1 cellular context compared by ENCODE assay signal in the genomic region with DNA sequence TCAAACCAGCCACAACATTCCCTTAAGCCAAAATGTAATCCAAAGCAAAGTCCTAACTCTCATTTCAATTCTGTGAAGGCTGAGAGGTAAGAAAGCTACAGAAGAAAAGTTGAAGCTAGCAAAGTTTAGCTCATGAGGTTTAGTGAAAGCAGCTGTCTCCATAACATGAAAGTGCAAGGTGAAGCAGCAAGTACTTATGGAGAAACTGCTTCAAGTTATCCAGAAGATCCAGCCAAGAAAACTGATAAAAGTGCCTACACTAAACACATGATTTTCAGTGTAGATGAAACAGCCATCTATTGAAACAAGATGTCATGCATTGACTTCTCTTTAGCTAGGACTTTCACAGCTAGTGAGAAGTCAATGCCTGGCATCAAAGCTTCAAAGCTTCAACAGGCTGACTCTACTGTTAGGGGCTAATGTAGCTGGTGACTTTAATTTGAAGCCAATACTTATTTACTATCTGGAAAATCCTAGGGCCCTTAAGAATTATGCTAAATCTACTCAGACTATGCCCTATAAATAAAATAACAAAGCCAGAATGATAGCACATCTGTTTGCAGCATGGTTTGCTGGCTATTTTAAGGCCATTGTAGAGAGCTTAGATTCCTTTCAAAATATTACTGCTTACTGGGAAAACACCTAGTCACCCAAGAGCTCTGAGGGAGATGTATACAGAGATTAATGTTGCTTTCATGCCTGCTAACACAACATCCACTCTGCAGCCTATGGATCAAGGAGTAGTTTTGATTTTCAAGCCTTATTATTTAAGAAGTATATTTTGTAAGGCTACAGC.
TF ChIP-seq lines count a peak whose summit lies in the region.

No MANE protein-coding gene starts in this region.

TF ChIP-seq in K562, 482 proteins besides CTCF, POLR2A, EP300 and RAD21 (continued from another document):
- TF ChIP-seq, protein P1, sequence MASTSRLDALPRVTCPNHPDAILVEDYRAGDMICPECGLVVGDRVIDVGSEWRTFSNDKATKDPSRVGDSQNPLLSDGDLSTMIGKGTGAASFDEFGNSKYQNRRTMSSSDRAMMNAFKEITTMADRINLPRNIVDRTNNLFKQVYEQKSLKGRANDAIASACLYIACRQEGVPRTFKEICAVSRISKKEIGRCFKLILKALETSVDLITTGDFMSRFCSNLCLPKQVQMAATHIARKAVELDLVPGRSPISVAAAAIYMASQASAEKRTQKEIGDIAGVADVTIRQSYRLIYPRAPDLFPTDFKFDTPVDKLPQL (IDR thresholded peaks at IDR 0.05; ENCODE audit: extremely low read depth, insufficient read length): no peak
- TF ChIP-seq, protein P2, sequence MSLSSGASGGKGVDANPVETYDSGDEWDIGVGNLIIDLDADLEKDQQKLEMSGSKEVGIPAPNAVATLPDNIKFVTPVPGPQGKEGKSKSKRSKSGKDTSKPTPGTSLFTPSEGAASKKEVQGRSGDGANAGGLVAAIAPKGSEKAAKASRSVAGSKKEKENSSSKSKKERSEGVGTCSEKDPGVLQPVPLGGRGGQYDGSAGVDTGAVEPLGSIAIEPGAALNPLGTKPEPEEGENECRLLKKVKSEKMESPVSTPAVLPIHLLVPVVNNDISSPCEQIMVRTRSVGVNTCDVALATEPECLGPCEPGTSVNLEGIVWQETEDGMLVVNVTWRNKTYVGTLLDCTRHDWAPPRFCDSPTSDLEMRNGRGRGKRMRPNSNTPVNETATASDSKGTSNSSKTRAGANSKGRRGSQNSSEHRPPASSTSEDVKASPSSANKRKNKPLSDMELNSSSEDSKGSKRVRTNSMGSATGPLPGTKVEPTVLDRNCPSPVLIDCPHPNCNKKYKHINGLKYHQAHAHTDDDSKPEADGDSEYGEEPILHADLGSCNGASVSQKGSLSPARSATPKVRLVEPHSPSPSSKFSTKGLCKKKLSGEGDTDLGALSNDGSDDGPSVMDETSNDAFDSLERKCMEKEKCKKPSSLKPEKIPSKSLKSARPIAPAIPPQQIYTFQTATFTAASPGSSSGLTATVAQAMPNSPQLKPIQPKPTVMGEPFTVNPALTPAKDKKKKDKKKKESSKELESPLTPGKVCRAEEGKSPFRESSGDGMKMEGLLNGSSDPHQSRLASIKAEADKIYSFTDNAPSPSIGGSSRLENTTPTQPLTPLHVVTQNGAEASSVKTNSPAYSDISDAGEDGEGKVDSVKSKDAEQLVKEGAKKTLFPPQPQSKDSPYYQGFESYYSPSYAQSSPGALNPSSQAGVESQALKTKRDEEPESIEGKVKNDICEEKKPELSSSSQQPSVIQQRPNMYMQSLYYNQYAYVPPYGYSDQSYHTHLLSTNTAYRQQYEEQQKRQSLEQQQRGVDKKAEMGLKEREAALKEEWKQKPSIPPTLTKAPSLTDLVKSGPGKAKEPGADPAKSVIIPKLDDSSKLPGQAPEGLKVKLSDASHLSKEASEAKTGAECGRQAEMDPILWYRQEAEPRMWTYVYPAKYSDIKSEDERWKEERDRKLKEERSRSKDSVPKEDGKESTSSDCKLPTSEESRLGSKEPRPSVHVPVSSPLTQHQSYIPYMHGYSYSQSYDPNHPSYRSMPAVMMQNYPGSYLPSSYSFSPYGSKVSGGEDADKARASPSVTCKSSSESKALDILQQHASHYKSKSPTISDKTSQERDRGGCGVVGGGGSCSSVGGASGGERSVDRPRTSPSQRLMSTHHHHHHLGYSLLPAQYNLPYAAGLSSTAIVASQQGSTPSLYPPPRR (CRISPR knock-in tag; IDR thresholded peaks at IDR 0.05; ENCODE audit: borderline replicate concordance): no peak
- TF ChIP-seq, protein P3, sequence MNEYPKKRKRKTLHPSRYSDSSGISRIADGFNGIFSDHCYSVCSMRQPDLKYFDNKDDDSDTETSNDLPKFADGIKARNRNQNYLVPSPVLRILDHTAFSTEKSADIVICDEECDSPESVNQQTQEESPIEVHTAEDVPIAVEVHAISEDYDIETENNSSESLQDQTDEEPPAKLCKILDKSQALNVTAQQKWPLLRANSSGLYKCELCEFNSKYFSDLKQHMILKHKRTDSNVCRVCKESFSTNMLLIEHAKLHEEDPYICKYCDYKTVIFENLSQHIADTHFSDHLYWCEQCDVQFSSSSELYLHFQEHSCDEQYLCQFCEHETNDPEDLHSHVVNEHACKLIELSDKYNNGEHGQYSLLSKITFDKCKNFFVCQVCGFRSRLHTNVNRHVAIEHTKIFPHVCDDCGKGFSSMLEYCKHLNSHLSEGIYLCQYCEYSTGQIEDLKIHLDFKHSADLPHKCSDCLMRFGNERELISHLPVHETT (CRISPR knock-in tag; conservative IDR thresholded peaks at IDR 0.05 in 1 of 2, IDR thresholded peaks at IDR 0.05 in 1 of 2): no peak
- TF ChIP-seq SMC3 (conservative IDR thresholded peaks at IDR 0.05; ENCODE audit: insufficient read depth, low read depth, low read length): no peak
- no peak for TF ChIP-seq MTA1 (IDR thresholded peaks at IDR 0.05; ENCODE audit: borderline replicate concordance)
- TF ChIP-seq, protein P4, sequence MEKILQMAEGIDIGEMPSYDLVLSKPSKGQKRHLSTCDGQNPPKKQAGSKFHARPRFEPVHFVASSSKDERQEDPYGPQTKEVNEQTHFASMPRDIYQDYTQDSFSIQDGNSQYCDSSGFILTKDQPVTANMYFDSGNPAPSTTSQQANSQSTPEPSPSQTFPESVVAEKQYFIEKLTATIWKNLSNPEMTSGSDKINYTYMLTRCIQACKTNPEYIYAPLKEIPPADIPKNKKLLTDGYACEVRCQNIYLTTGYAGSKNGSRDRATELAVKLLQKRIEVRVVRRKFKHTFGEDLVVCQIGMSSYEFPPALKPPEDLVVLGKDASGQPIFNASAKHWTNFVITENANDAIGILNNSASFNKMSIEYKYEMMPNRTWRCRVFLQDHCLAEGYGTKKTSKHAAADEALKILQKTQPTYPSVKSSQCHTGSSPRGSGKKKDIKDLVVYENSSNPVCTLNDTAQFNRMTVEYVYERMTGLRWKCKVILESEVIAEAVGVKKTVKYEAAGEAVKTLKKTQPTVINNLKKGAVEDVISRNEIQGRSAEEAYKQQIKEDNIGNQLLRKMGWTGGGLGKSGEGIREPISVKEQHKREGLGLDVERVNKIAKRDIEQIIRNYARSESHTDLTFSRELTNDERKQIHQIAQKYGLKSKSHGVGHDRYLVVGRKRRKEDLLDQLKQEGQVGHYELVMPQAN (IDR thresholded peaks at IDR 0.05; ENCODE audit: borderline replicate concordance): no peak
- TF ChIP-seq EP400 (IDR thresholded peaks at IDR 0.05): no peak
- TF ChIP-seq ZNF274 (IDR thresholded peaks at IDR 0.05; ENCODE audit: borderline replicate concordance, low read depth, low read length): no peak
